Comparison of ENCODE assay signal across 16 cellular contexts in genomic region chr10:123377883-123378282, GRCh38.
"Had no signal": no experiment of that assay in that cellular context is flagged by ENCODE, and none has a peak within 500 bp of the region (broad histone marks: within the 10 kb centered on the region; RNA-seq: fewer than 3 reads in every experiment).

No MANE protein-coding gene starts in this region.

- H3K9me3 ChIP-seq: ascending aorta, prostate gland had no signal

- H3K4me1 ChIP-seq: ascending aorta, prostate gland had no signal

- ATAC-seq: activated CD4-positive, CD25-positive, alpha-beta regulatory T cell treated with anti-CD3 and anti-CD28 coated beads, Interleukin-2, amount 50 U/mL, for 24 hours; left ventricle myocardium superior; natural killer cell treated with Interleukin-12 subunit alpha and Interleukin-12 subunit beta and Interleukin-15 and Interleukin-18, amount 100 ng/mL, for 72 hours; right cardiac atrium; stimulated activated naive CD8-positive, alpha-beta T cell treated with anti-CD3 and anti-CD28 coated beads, Interleukin-15, amount 100 ng/mL, for 72 hours; T-cell had no signal

- H3K36me3 ChIP-seq: ascending aorta, prostate gland had no signal

- H3K27me3 ChIP-seq: ascending aorta had no signal

- DNase-seq: activated CD4-positive, alpha-beta T cell treated with anti-CD3 and anti-CD28 coated beads, Interleukin-2, amount 50 U/mL, for 1 hour; activated naive CD4-positive, alpha-beta T cell treated with anti-CD3 and anti-CD28 coated beads for 36 hours; activated T-cell treated with anti-CD3 and anti-CD28 coated beads for 4 hours; erythroblast; hippocampal formation; left ventricle myocardium superior; occipital lobe; right cardiac atrium; stimulated activated naive CD8-positive, alpha-beta T cell treated with anti-CD3 and anti-CD28 coated beads, Interleukin-15, amount 100 ng/mL, for 72 hours; T-cell; T-helper 9 cell had no signal

- H3K27ac ChIP-seq: ascending aorta, prostate gland had no signal

- H3K4me3 ChIP-seq: ascending aorta, prostate gland, smooth muscle cell had no signal

- H3K4me2 ChIP-seq: smooth muscle cell had no signal
